In the genomic region with DNA sequence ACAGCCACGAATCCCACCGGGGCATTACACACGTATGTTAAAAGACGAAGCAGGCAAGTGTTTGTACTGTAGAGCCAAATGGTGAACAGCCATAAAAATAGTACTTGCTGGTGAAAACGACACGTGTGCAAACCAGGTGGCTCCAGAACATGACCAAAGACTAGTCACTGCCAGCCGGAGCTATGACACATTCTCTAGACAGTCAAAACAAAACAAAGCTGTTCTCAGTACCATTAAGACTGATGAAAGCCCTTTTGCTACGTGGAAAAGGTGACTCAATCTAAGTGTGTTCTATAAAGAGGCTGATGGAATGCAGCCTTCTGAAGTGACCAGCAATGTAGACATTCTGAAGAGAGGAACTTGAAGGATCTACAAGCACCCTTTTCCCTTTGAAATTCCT, we compare ENCODE assay signal across 9 cellular contexts.
DNase-seq lines count a peak whose midpoint lies in the region; ATAC-seq lines count a peak whose summit lies in the region.
"Had no signal": no experiment of that assay in that cellular context is flagged by ENCODE, and none has a peak within 500 bp of the region (broad histone marks: within the 10 kb centered on the region; RNA-seq: fewer than 3 reads in every experiment).

No MANE protein-coding gene starts in this region.

- in situ Hi-C loops in HAP-1 (cut with MboI; ENCODE audit: low sequenced_read_pairs) = no loop called here

- ATAC-seq in GM21447 (IDR thresholded peaks at IDR 0.05; ENCODE audit: unreplicated experiment) = peak; percentile 89
- ATAC-seq in HG03571 (IDR thresholded peaks at IDR 0.05; ENCODE audit: unreplicated experiment) = peak; percentile 84

- DNase-seq in EL (peak; percentile 77), fibroblast of peridontal ligament (ENCODE audit: extremely low read depth) (peak; percentile 31), NCI-H1092 (lab: John Stamatoyannopoulos, UW) (no peak), HAP-1 (ENCODE audit: low spot score in 2 of 2) (no peak), cortex of kidney (lab: John Stamatoyannopoulos, UW) (no peak), putamen (ENCODE audit: low spot score) (no peak)
- DNase-seq: SIG-M5 had no signal

- no peaks in the 10 kb centered on the region for H3K36me3 ChIP-seq in HAP-1 (replicated peaks)

- no peak overlapping the region for H3K4me3 ChIP-seq in HAP-1

- H3K4me1 ChIP-seq in HAP-1 = no peaks in the 10 kb centered on the region

- no peaks in the 10 kb centered on the region for H3K9me3 ChIP-seq in HAP-1

- no peaks in the 10 kb centered on the region for H3K27me3 ChIP-seq in HAP-1 (ENCODE audit: low read depth)

Comparison
In these comparisons a context has a peak if more than half of its experiments do, and no peak if none do; other contexts are left out.
1. DNase-seq: peak in EL (single experiment) and fibroblast of peridontal ligament (single experiment); none in NCI-H1092 (single experiment), HAP-1 (0 of 2), cortex of kidney (single experiment) and putamen (single experiment).